Comparison of ENCODE assay signal across 31 cellular contexts in genomic region chr9:21305213-21305612, GRCh38. TPM values are rescaled to one million over a fixed set of nuclear protein-coding genes. Genes with fewer than 3 reads are reported as not detected.
"Had no signal": no experiment of that assay in that cellular context is flagged by ENCODE, and none has a peak within 500 bp of the region (broad histone marks: within the 10 kb centered on the region; RNA-seq: fewer than 3 reads in every experiment).

Gene IFNA5 (minus strand): TSS chr9:21305313. CDS start chr9:21305256, 57 bp downstream.

- H3K27ac ChIP-seq: stomach, suprapubic skin, testis, thoracic aorta, thyroid gland, tibial artery, tibial nerve, transverse colon, upper lobe of left lung, upper lobe of right lung, uterus, vagina had no signal

- H3K27me3 ChIP-seq: suprapubic skin, testis, thyroid gland, tibial artery, tibial nerve, upper lobe of left lung, upper lobe of right lung, uterus, vagina had no signal

- DNase-seq: stimulated activated CD4-positive, alpha-beta T cell treated with anti-CD3 and anti-CD28 coated beads, Interleukin-2, amount 100 ng/mL, for 48 hours; stimulated activated CD4-positive, alpha-beta T cell treated with anti-CD3 and anti-CD28 coated beads, Interleukin-4, amount 100 ng/mL, for 1 hour; stimulated activated CD4-positive, alpha-beta T cell treated with anti-CD3 and anti-CD28 coated beads, Interleukin-4, amount 100 ng/mL, for 24 hours; stimulated activated CD4-positive, alpha-beta T cell treated with anti-CD3 and anti-CD28 coated beads, Interleukin-4, amount 100 ng/mL, for 4 hours; stimulated activated CD8-positive, alpha-beta memory T cell treated with anti-CD3 and anti-CD28 coated beads, Interleukin-4, amount 100 ng/mL, for 48 hours; stimulated activated naive B cell treated with anti-CD40 and anti-IgM and Interleukin-4, amounts not matched to agents 10 μg/mL and 1 μg/mL and 100 μg/mL, for 72 hours; stimulated activated naive CD4-positive, alpha-beta T cell; stimulated activated naive CD4-positive, alpha-beta T cell treated with Interleukin-2 at 50 U/mL for 16 hours; stimulated activated naive CD8-positive, alpha-beta T cell treated with anti-CD3 and anti-CD28 coated beads, Interleukin-15, amount 100 ng/mL, for 72 hours; stimulated activated naive CD8-positive, alpha-beta T cell treated with anti-CD3 and anti-CD28 coated beads, Interleukin-15, Interleukin-2, amounts not matched to agents 100 U/mL and 50 U/mL, for 24 hours; stomach; substantia nigra; testis; thyroid gland; tibial artery; transverse colon; trophoblast cell; upper lobe of left lung; upper lobe of right lung; uterus had no signal

- H3K4me1 ChIP-seq: stomach, suprapubic skin, testis, thyroid gland, tibial artery, tibial nerve, transverse colon, upper lobe of left lung, upper lobe of right lung, uterus, vagina had no signal

- FAIRE-seq: urothelium cell line had no signal

- ATAC-seq: stimulated activated effector memory CD8-positive, alpha-beta T cell treated with anti-CD3 and anti-CD28 coated beads, Interleukin-12 subunit alpha, Interleukin-12 subunit beta, amount 100 ng/mL, for 72 hours; stimulated activated memory B cell treated with anti-CD40 and anti-IgM and Interleukin-4, amounts not matched to agents 10 μg/mL and 1 μg/mL and 100 μg/mL, for 72 hours; stimulated activated naive B cell treated with anti-CD40 and anti-IgM and Interleukin-4, amounts not matched to agents 10 μg/mL and 1 μg/mL and 100 μg/mL, for 72 hours; stimulated activated naive CD8-positive, alpha-beta T cell treated with anti-CD3 and anti-CD28 coated beads, Interleukin-15, amount 100 ng/mL, for 72 hours; stimulated activated naive CD8-positive, alpha-beta T cell treated with anti-CD3 and anti-CD28 coated beads, Interleukin-15, Interleukin-2, amounts not matched to agents 100 U/mL and 50 U/mL, for 24 hours; upper lobe of right lung had no signal

- H3K9me3 ChIP-seq: stomach, suprapubic skin, testis, thoracic aorta, thyroid gland, tibial artery, transverse colon, upper lobe of left lung, upper lobe of right lung, uterus, vagina had no signal

- H3K36me3 ChIP-seq: stomach, suprapubic skin, thoracic aorta, thyroid gland, tibial artery, tibial nerve, transverse colon, upper lobe of left lung, upper lobe of right lung, uterus, vagina had no signal

- H3K4me3 ChIP-seq: stomach, suprapubic skin, testis, thoracic aorta, thyroid gland, tibial artery, tibial nerve, transverse colon, upper lobe of left lung, upper lobe of right lung, uterus, vagina had no signal

RNA-seq across cellular contexts. Expression of gene IFNA5, which starts in this region (rescaled TPM):
- total RNA-seq: suprapubic skin, temporal lobe, testis, thyroid gland, transverse colon, upper lobe of right lung, ureter, urinary bladder, vagina had no signal
- polyA plus RNA-seq: stomach, thymus, urinary bladder had no signal
